2 cellular contexts compared by ENCODE assay signal in genomic region chrX:152639426-152639825, GRCh38.
TF ChIP-seq lines count a peak whose summit lies in the region.

No MANE protein-coding gene starts in this region.

TF ChIP-seq in A549, 52 proteins besides CTCF, POLR2A, EP300 and RAD21:
- no peak for TF ChIP-seq HES2 (IDR thresholded peaks at IDR 0.05)
- TF ChIP-seq BCL3 (IDR thresholded peaks at IDR 0.05), result no peak
- TF ChIP-seq HOXA7 (CRISPR knock-in tag; IDR thresholded peaks at IDR 0.05), result no peak

TF ChIP-seq in H1, 55 proteins besides CTCF, POLR2A, EP300 and RAD21:
- TF ChIP-seq SP4 (IDR thresholded peaks at IDR 0.05; ENCODE audit: low read length), result no peak
- no peak for TF ChIP-seq EZH2 (IDR thresholded peaks at IDR 0.05; ENCODE audit: low read depth, low read length, severe bottlenecking)
